In genomic region chr2:31581124-31581795, GRCh38 we compare ENCODE assay signal across 30 cellular contexts. TPM values are rescaled to one million over a fixed set of nuclear protein-coding genes. Genes with fewer than 3 reads are reported as not detected.
DNase-seq lines count a peak whose midpoint lies in the region; ATAC-seq and TF ChIP-seq lines count a peak whose summit lies in the region.
"Had no signal": no experiment of that assay in that cellular context is flagged by ENCODE, and none has a peak within 500 bp of the region (broad histone marks: within the 10 kb centered on the region; RNA-seq: fewer than 3 reads in every experiment).

No MANE protein-coding gene starts in this region.

- TF ChIP-seq CTCF in endodermal cell (conservative IDR thresholded peaks at IDR 0.05) (no peak), right lobe of liver (IDR thresholded peaks at IDR 0.05) (no peak)

- peaks cover 71% of the 10 kb centered on the region for H3K27me3 ChIP-seq in endodermal cell (ENCODE audit: control insufficient read depth, insufficient read depth, low read length, poor library complexity, severe bottlenecking)
- H3K27me3 ChIP-seq in right lobe of liver, result no peaks in the 10 kb centered on the region
- H3K27me3 ChIP-seq: vagina had no signal

- H3K9ac ChIP-seq in endodermal cell (ENCODE audit: extremely low read depth, low read length, poor library complexity, severe bottlenecking), result no peak overlapping the region

- H3K9me3 Mint-ChIP-seq in T-helper 1 cell treated with Interleukin-12 subunit alpha and Interleukin-12 subunit beta and Interleukin-4 antibody, amounts not matched to agents 30 μg/mL and 1 μg/mL, for 36 hours, result peaks cover 5% of the 10 kb centered on the region
- peaks cover 3% of the 10 kb centered on the region for H3K9me3 Mint-ChIP-seq in endodermal cell
- peaks cover 4% of the 10 kb centered on the region for H3K9me3 Mint-ChIP-seq in stimulated activated effector memory CD8-positive, alpha-beta T cell treated with anti-CD3 and anti-CD28 coated beads, Interleukin-12 subunit alpha, Interleukin-12 subunit beta, amount 100 ng/mL, for 72 hours
- H3K9me3 Mint-ChIP-seq: activated CD8-positive, alpha-beta T cell treated with anti-CD3 and anti-CD28 coated beads for 36 hours; activated naive CD4-positive, alpha-beta T cell treated with anti-CD3 and anti-CD28 coated beads, Interleukin-2, amount 50 U/mL, for 24 hours; activated T-helper 2 cell treated with anti-CD3 and anti-CD28 coated beads, Interferon-gamma antibody, Interleukin-2, Interleukin-4, amounts not matched to agents 10 μg/mL and 5 μg/mL and 100 μg/mL, durations not matched to agents 14 hours and 24 hours and 36 hours; stimulated activated naive CD8-positive, alpha-beta T cell treated with anti-CD3 and anti-CD28 coated beads, Interleukin-15, Interleukin-2, amounts not matched to agents 100 ng/mL and 50 ng/mL, for 24 hours had no signal

- no peaks in the 10 kb centered on the region for H3K4me1 ChIP-seq in endodermal cell (ENCODE audit: control insufficient read depth, insufficient read depth, low read length)
- H3K4me1 ChIP-seq in right lobe of liver, result peaks cover 0 to 10% (median 0%) of the 10 kb centered on the region in 4 donors
- H3K4me1 ChIP-seq: vagina had no signal

- no peak overlapping the region for H3K4me3 Mint-ChIP-seq in T-helper 1 cell treated with Interleukin-12 subunit alpha and Interleukin-12 subunit beta and Interleukin-4 antibody, amounts not matched to agents 30 μg/mL and 1 μg/mL, for 36 hours
- peak overlapping the region; percentile 50 for H3K4me3 Mint-ChIP-seq in endodermal cell
- no peak overlapping the region for H3K4me3 Mint-ChIP-seq in stimulated activated effector memory CD8-positive, alpha-beta T cell treated with anti-CD3 and anti-CD28 coated beads, Interleukin-12 subunit alpha, Interleukin-12 subunit beta, amount 100 ng/mL, for 72 hours
- H3K4me3 Mint-ChIP-seq: activated CD8-positive, alpha-beta T cell treated with anti-CD3 and anti-CD28 coated beads for 36 hours; activated naive CD4-positive, alpha-beta T cell treated with anti-CD3 and anti-CD28 coated beads, Interleukin-2, amount 50 U/mL, for 24 hours; neural crest cell; stimulated activated naive CD8-positive, alpha-beta T cell treated with anti-CD3 and anti-CD28 coated beads, Interleukin-15, Interleukin-2, amounts not matched to agents 100 ng/mL and 50 ng/mL, for 24 hours; T-helper 17 cell had no signal

- no peak for ATAC-seq in right lobe of liver
- peak; percentile 39 for ATAC-seq in stimulated activated effector memory CD8-positive, alpha-beta T cell treated with anti-CD3 and anti-CD28 coated beads, Interleukin-12 subunit alpha, Interleukin-12 subunit beta, amount 100 ng/mL, for 72 hours
- ATAC-seq in HG03432 (IDR thresholded peaks at IDR 0.05; ENCODE audit: unreplicated experiment), result no peak
- no peak for ATAC-seq in GM19395 (IDR thresholded peaks at IDR 0.05; ENCODE audit: unreplicated experiment)
- ATAC-seq: activated CD8-positive, alpha-beta T cell treated with anti-CD3 and anti-CD28 coated beads for 36 hours; HCT116; T-helper 17 cell had no signal

- no peak overlapping the region for H3K27ac ChIP-seq in endodermal cell (ENCODE audit: low read depth, low read length)
- H3K27ac ChIP-seq in right lobe of liver, result no peak overlapping the region
- H3K27ac ChIP-seq: 22Rv1, cardiac muscle cell, RWPE1, SK-N-MC, vagina had no signal

- H3K27me3 Mint-ChIP-seq in T-helper 1 cell treated with Interleukin-12 subunit alpha and Interleukin-12 subunit beta and Interleukin-4 antibody, amounts not matched to agents 30 μg/mL and 1 μg/mL, for 36 hours (ENCODE audit: low read depth), result peaks cover 35% of the 10 kb centered on the region
- peaks cover 77% of the 10 kb centered on the region for H3K27me3 Mint-ChIP-seq in endodermal cell (ENCODE audit: insufficient read depth)

- peaks cover 7% of the 10 kb centered on the region for H3K9me3 ChIP-seq in endodermal cell (ENCODE audit: control insufficient read depth, low read length)
- H3K9me3 ChIP-seq in right lobe of liver, result no peaks in the 10 kb centered on the region
- H3K9me3 ChIP-seq: vagina had no signal

- H3K27ac Mint-ChIP-seq in T-helper 1 cell treated with Interleukin-12 subunit alpha and Interleukin-12 subunit beta and Interleukin-4 antibody, amounts not matched to agents 30 μg/mL and 1 μg/mL, for 36 hours, result peak overlapping the region; percentile 29
- no peak overlapping the region for H3K27ac Mint-ChIP-seq in endodermal cell
- H3K27ac Mint-ChIP-seq in stimulated activated effector memory CD8-positive, alpha-beta T cell treated with anti-CD3 and anti-CD28 coated beads, Interleukin-12 subunit alpha, Interleukin-12 subunit beta, amount 100 ng/mL, for 72 hours, result no peak overlapping the region
- H3K27ac Mint-ChIP-seq: activated CD8-positive, alpha-beta T cell treated with anti-CD3 and anti-CD28 coated beads for 36 hours; activated naive CD4-positive, alpha-beta T cell treated with anti-CD3 and anti-CD28 coated beads, Interleukin-2, amount 50 U/mL, for 24 hours; activated T-helper 2 cell treated with anti-CD3 and anti-CD28 coated beads, Interferon-gamma antibody, Interleukin-2, Interleukin-4, amounts not matched to agents 10 μg/mL and 5 μg/mL and 100 μg/mL, durations not matched to agents 14 hours and 24 hours and 36 hours; CD4-positive, alpha-beta memory T cell; stimulated activated naive CD8-positive, alpha-beta T cell treated with anti-CD3 and anti-CD28 coated beads, Interleukin-15, Interleukin-2, amounts not matched to agents 100 ng/mL and 50 ng/mL, for 24 hours; T-helper 17 cell had no signal

- no peaks in the 10 kb centered on the region for H3K4me1 Mint-ChIP-seq in T-helper 1 cell treated with Interleukin-12 subunit alpha and Interleukin-12 subunit beta and Interleukin-4 antibody, amounts not matched to agents 30 μg/mL and 1 μg/mL, for 36 hours (ENCODE audit: low read depth)
- peaks cover 4% of the 10 kb centered on the region for H3K4me1 Mint-ChIP-seq in endodermal cell
- H3K4me1 Mint-ChIP-seq in stimulated activated effector memory CD8-positive, alpha-beta T cell treated with anti-CD3 and anti-CD28 coated beads, Interleukin-12 subunit alpha, Interleukin-12 subunit beta, amount 100 ng/mL, for 72 hours, result no peaks in the 10 kb centered on the region
- H3K4me1 Mint-ChIP-seq: activated naive CD4-positive, alpha-beta T cell treated with anti-CD3 and anti-CD28 coated beads, Interleukin-2, amount 50 U/mL, for 24 hours; neural crest cell had no signal

- H3K4me3 ChIP-seq in endodermal cell (ENCODE audit: low read length) (no peak overlapping the region), right lobe of liver (peak overlapping the region in 2 of 3 donors; percentile 51 to 57)
- H3K4me3 ChIP-seq: cardiac muscle cell, lung, SK-N-MC had no signal

- TF ChIP-seq POLR2A in right lobe of liver (IDR thresholded peaks at IDR 0.05), result no peak

- H3K36me3 ChIP-seq in endodermal cell (ENCODE audit: control insufficient read depth, insufficient read depth, low read length), result no peaks in the 10 kb centered on the region
- no peaks in the 10 kb centered on the region for H3K36me3 ChIP-seq in right lobe of liver
- H3K36me3 ChIP-seq: cardiac muscle cell, vagina had no signal

- DNase-seq in T-helper 1 cell (no peak), endodermal cell (no peak), right lobe of liver (peak in 1 of 3 donors; percentile 54), 8988T (no peak)
- no peak for DNase-seq in stimulated activated effector memory CD8-positive, alpha-beta T cell treated with anti-CD3 and anti-CD28 coated beads, Interleukin-12 subunit alpha, Interleukin-12 subunit beta, amount 100 ng/mL, for 72 hours (ENCODE audit: low spot score in 2 of 2)
- DNase-seq: activated CD4-positive, alpha-beta T cell treated with anti-CD3 and anti-CD28 coated beads for 1 hour; activated CD8-positive, alpha-beta T cell treated with anti-CD3 and anti-CD28 coated beads for 36 hours; AML-193; anterior cingulate cortex; CD4-positive, alpha-beta memory T cell; hypothalamus; NCI-H1694; stimulated activated CD4-positive, alpha-beta T cell treated with anti-CD3 and anti-CD28 coated beads, Interleukin-15, amount 100 ng/mL, for 24 hours; T-helper 17 cell had no signal

- peaks cover 1% of the 10 kb centered on the region for H3K36me3 Mint-ChIP-seq in T-helper 1 cell treated with Interleukin-12 subunit alpha and Interleukin-12 subunit beta and Interleukin-4 antibody, amounts not matched to agents 30 μg/mL and 1 μg/mL, for 36 hours (ENCODE audit: low read depth)
- no peaks in the 10 kb centered on the region for H3K36me3 Mint-ChIP-seq in endodermal cell (ENCODE audit: low read depth)
- H3K36me3 Mint-ChIP-seq in stimulated activated effector memory CD8-positive, alpha-beta T cell treated with anti-CD3 and anti-CD28 coated beads, Interleukin-12 subunit alpha, Interleukin-12 subunit beta, amount 100 ng/mL, for 72 hours, result no peaks in the 10 kb centered on the region
- H3K36me3 Mint-ChIP-seq: activated naive CD4-positive, alpha-beta T cell treated with anti-CD3 and anti-CD28 coated beads, Interleukin-2, amount 50 U/mL, for 24 hours; CD4-positive, alpha-beta memory T cell had no signal

- WGBS in endodermal cell (ENCODE audit: insufficient coverage in 1 of 2, insufficient read length in 1 of 2), 2 experiments, result 89 to 91% methylated on average over 12 to 35 of the region's 35 CpGs
- WGBS in right lobe of liver (ENCODE audit: insufficient coverage, low coverage, low lambda C conversion rate, missing lambda C conversion rate), result 62% methylated on average over 25 of the region's 35 CpGs

- intact Hi-C loops in right lobe of liver (cut with DNase I), result no loop called here

RNA-seq across cellular contexts. Expression of gene SRD5A2, which starts 0.5 kb away (rescaled TPM):
- total RNA-seq in endodermal cell (under 1 TPM in 1 of 2 donors, not detected in 1; 0.07 TPM), right lobe of liver (10 to 100 TPM in 1 of 6 experiments, 1 to 10 TPM in 5; 2.3 to 12.0 (median 5.8) TPM)
- not detected for polyA plus RNA-seq in endodermal cell (2013, experiment 1 of 2)
- not detected for polyA plus RNA-seq in endodermal cell (2013, experiment 2 of 2)
- total RNA-seq: activated CD8-positive, alpha-beta T cell treated with anti-CD3 and anti-CD28 coated beads for 36 hours; activated T-helper 2 cell treated with anti-CD3 and anti-CD28 coated beads, Interferon-gamma antibody, Interleukin-2, Interleukin-4, amounts not matched to agents 10 μg/mL and 5 μg/mL and 100 μg/mL, durations not matched to agents 14 hours and 24 hours and 36 hours; CD4-positive, alpha-beta memory T cell; frontal cortex; LHCN-M2; neural crest cell; T-helper 17 cell had no signal
- polyA plus RNA-seq: cardiac muscle cell; CD4-positive, alpha-beta memory T cell had no signal
